In the genomic region with DNA sequence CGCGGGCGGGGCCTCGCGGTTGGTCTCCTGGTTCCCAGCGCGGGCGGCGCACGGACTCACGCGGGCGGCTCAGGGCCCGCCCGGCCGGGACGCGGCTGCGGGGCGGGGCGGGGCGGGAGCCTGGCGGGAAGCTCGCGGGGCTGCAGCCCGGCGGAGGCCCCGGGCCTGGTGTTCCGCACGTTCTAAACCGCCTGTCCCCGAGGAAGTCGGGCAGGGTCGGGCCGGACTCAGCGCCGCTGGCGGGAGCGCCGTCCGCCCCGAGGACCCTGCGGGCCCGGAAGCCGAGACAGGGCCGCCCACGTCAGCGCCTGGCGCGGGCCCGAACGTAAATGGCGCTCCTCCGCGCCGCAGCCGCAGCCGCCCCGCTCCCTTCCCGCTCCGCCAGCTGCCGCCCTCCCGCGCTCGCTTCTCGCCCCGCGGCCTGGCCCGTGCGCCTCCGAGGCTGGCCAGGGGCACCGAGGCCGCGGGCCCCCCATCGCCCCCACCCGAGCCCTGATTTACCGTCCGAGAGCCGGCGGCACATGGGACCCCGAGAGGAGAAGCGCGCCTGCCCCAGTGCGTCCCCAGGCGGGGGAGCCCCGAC, we compare ENCODE assay signal across 8 cellular contexts.
DNase-seq lines count a peak whose midpoint lies in the region; ATAC-seq and TF ChIP-seq lines count a peak whose summit lies in the region.

No MANE protein-coding gene starts in this region.

- DNase-seq in NCI-H2081 treated with DMSO at 0.1 percent for 48 hours (lab: John Stamatoyannopoulos, UW) (peak; percentile 38), choroid plexus epithelial cell (ENCODE audit: low read depth) (peak; percentile 90), left kidney (ENCODE audit: low read depth, low spot score) (peak; percentile 95)
- DNase-seq in activated CD4-positive, alpha-beta T cell treated with anti-CD3 and anti-CD28 coated beads for 24 hours (ENCODE audit: low read depth in 2 of 2) = peak; percentile 72 to 75
- DNase-seq in stimulated activated CD4-positive, alpha-beta T cell treated with anti-CD3 and anti-CD28 coated beads, Interleukin-1b, Interleukin-23, amount 100 ng/mL, for 4 hours (ENCODE audit: low read depth in 2 of 2) = peak; percentile 74 to 83

- H3K27ac ChIP-seq in 22Rv1 = peak overlapping the region; percentile 92

- TF ChIP-seq CTCF in 22Rv1 (IDR thresholded peaks at IDR 0.05) (no peak), choroid plexus epithelial cell (conservative IDR thresholded peaks at IDR 0.05; ENCODE audit: low read depth, low read length) (no peak)

- ATAC-seq in GM18499 (IDR thresholded peaks at IDR 0.05; ENCODE audit: insufficient read depth, unreplicated experiment) (peak; percentile 33), HG02885 (IDR thresholded peaks at IDR 0.05; ENCODE audit: poor library complexity, unreplicated experiment) (peak; percentile 58)

- peak overlapping the region; percentile 66 for H3K4me3 ChIP-seq in choroid plexus epithelial cell (ENCODE audit: low read depth, low read length)

Comparison
In these comparisons a context has a peak if more than half of its experiments do, and no peak if none do; other contexts are left out.
1. Peak in every context shown above with its lines: DNase-seq, ATAC-seq, H3K4me3 ChIP-seq and H3K27ac ChIP-seq.
2. DNase-seq: peak in every context shown above with its lines; median percentile 95 in left kidney; 90 in choroid plexus epithelial cell; 78 in stimulated activated CD4-positive, alpha-beta T cell treated with anti-CD3 and anti-CD28 coated beads, Interleukin-1b, Interleukin-23, amount 100 ng/mL, for 4 hours; 74 in activated CD4-positive, alpha-beta T cell treated with anti-CD3 and anti-CD28 coated beads for 24 hours; 38 in NCI-H2081 treated with DMSO at 0.1 percent for 48 hours.